In the genomic region with DNA sequence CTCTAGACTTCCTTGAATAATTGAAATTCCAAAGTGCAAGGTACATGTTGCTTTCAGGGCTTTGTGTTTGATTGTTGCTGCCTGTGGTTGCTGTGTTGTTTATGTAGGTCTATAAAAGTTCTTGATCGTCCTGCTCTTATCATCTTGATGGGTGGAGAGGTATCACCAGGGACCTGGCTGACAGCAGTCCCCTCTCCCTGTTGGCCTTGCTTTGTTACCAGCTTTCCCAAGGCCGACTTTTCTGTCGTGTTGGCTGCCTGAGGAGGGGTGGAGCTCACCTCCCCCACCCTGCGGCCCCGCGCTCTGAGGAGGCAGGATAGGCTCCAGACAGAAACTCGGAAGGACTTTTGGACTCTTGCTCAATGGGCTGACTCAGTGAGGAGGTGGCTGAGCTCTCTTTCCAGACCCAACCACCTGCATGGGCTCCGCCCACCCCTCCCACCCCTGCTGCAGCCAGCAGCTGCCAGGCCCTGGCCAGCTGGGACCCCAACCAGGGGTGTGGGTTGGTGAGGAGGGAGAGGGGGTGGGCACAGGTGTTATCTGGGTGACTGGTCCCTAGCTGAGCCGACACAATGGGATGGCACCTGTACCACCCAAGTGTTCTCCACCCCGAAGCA, we compare ENCODE assay signal across 9 cellular contexts.
DNase-seq lines count a peak whose midpoint lies in the region; ATAC-seq and TF ChIP-seq lines count a peak whose summit lies in the region.
"Had no signal": no experiment of that assay in that cellular context is flagged by ENCODE, and none has a peak within 500 bp of the region (broad histone marks: within the 10 kb centered on the region; RNA-seq: fewer than 3 reads in every experiment).

No MANE protein-coding gene starts in this region.

- H3K27ac ChIP-seq in RWPE1 (peak overlapping the region; percentile 96), skin epidermis (peak overlapping the region in 16 of 21 experiments; percentile 37 to 94 (median 89))

- no peak for ATAC-seq in HG03095 (IDR thresholded peaks at IDR 0.05; ENCODE audit: unreplicated experiment)
- no peak for ATAC-seq in HG02571 (IDR thresholded peaks at IDR 0.05; ENCODE audit: unreplicated experiment)
- no peak for ATAC-seq in GM21619 (IDR thresholded peaks at IDR 0.05; ENCODE audit: unreplicated experiment)

- CTCF ChIA-PET in RWPE1 (lab: Yijun Ruan, JAX) = interaction anchor here (0.6 to 1.0 kb wide), 4 partner anchors 11 to 390 kb away, joined by 3 to 4 read pairs (median 4); no protein-coding TSS in a partner anchor

- POLR2A ChIA-PET in RWPE1 (lab: Yijun Ruan, JAX; ENCODE audit: low non-redundant PET) = interaction anchor here (0.9 to 1.1 kb wide), 2 partner anchors 20 to 25 kb away, joined by 3 to 4 read pairs; no protein-coding TSS in a partner anchor

- peak; percentile 91 for DNase-seq in HPDE6-E6E7 (ENCODE audit: extremely low spot score)
- DNase-seq in RWPE1 (ENCODE audit: low spot score) = peak; percentile 94
- peak; percentile 47 for DNase-seq in iPS-NIHi11 (ENCODE audit: low spot score)
- DNase-seq in NCI-H1436 (lab: John Stamatoyannopoulos, UW) = no peak
- DNase-seq: activated T-cell treated with anti-CD3 and anti-CD28 coated beads, Interleukin-2, amount 50 U/mL, for 48 hours had no signal

- H3K4me3 ChIP-seq in skin epidermis = peak overlapping the region; percentile 32 to 56 (median 50)

- TF ChIP-seq CTCF in RWPE1 (conservative IDR thresholded peaks at IDR 0.05; ENCODE audit: low read depth) = no peak
